Comparison of ENCODE assay signal across 1 cellular context in genomic region chr19:11035441-11036377, GRCh38.
TF ChIP-seq lines count a peak whose summit lies in the region.

No MANE protein-coding gene starts in this region.

TF ChIP-seq in H1, 55 proteins besides CTCF, POLR2A, EP300 and RAD21 (continued from another document):
- 0 out of 2 replicates have a peak, but pooled peaks have one; percentile 45 for TF ChIP-seq E2F6 (IDR thresholded peaks at IDR 0.05)
- TF ChIP-seq TCF12 (IDR thresholded peaks at IDR 0.05; ENCODE audit: low read depth, low read length) = no peak
- 0 out of 2 replicates have a peak, but pooled peaks have one; percentile 1 for TF ChIP-seq ATF3 (IDR thresholded peaks at IDR 0.05; ENCODE audit: insufficient read depth, low read depth, low read length)
- TF ChIP-seq CTBP2 (IDR thresholded peaks at IDR 0.05; ENCODE audit: borderline replicate concordance, insufficient read depth, insufficient read length, low read length) = no peak
- TF ChIP-seq NANOG (IDR thresholded peaks at IDR 0.05; ENCODE audit: insufficient read depth, low read depth, low read length, poor library complexity, severe bottlenecking) = no peak
- peak; percentile 79; the same call in 1 of the 2 replicates for TF ChIP-seq GABPA (IDR thresholded peaks at IDR 0.05; ENCODE audit: borderline replicate concordance, insufficient read depth, low read length)
- TF ChIP-seq SP1 (IDR thresholded peaks at IDR 0.05; ENCODE audit: low read depth, low read length) = no peak
- TF ChIP-seq ASH2L (IDR thresholded peaks at IDR 0.05; ENCODE audit: low read length) = no peak
- peak; percentile 79 for TF ChIP-seq MAX (IDR thresholded peaks at IDR 0.05)
- no peak for TF ChIP-seq SP2 (IDR thresholded peaks at IDR 0.05; ENCODE audit: low read length)
- TF ChIP-seq SIN3A (conservative IDR thresholded peaks at IDR 0.05 in 1 of 2, IDR thresholded peaks at IDR 0.05 in 1 of 2; ENCODE audit: low read depth in 1 of 2, low read length in 2 of 2) = peak; percentile 50 to 90; a peak in 2 of 4 replicates
- no peak for TF ChIP-seq SIRT6 (IDR thresholded peaks at IDR 0.05; ENCODE audit: low read length)
- TF ChIP-seq CREB1 (IDR thresholded peaks at IDR 0.05) = no peak
- TF ChIP-seq POLR2AphosphoS5 (IDR thresholded peaks at IDR 0.05; ENCODE audit: low read depth, low read length) = no peak; the same call in 1 of the 2 replicates
- no peak for TF ChIP-seq PHF8 (conservative IDR thresholded peaks at IDR 0.05; ENCODE audit: low read depth, low read length)
- no peak for TF ChIP-seq YY1 (IDR thresholded peaks at IDR 0.05; ENCODE audit: low read depth, low read length)
- TF ChIP-seq RNF2 (IDR thresholded peaks at IDR 0.05; ENCODE audit: borderline replicate concordance, low read depth, low read length, missing control alignments, poor library complexity, severe bottlenecking) = no peak
- TF ChIP-seq SUZ12 (IDR thresholded peaks at IDR 0.05; ENCODE audit: low read length) = no peak
- TF ChIP-seq CHD7 (IDR thresholded peaks at IDR 0.05; ENCODE audit: insufficient replicate concordance, low read length) = no peak
- no peak for TF ChIP-seq CBX5 (IDR thresholded peaks at IDR 0.05; ENCODE audit: low read depth, low read length)
